In the genomic region with DNA sequence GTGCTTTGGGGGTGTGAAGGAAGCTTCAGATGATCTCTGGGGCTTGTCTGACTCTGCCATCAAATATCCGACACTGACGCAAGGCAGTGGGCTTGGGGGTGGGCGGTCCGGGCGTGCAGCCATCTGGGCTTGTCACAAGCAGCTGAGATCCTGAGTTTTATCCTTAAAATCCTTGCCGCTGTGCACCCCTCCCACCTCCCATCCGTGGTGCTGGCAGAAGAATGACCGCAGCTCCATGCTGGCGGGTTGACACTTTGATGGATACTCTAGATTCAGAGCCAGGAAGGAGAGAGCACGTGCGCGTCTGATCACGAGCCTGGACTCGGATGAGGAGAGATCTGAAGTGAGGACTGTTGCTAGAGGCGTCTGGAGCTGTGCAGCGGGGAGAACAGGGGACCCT, we compare ENCODE assay signal across 16 cellular contexts. TPM values are rescaled to one million over a fixed set of nuclear protein-coding genes. Genes with fewer than 3 reads are reported as not detected.
DNase-seq lines count a peak whose midpoint lies in the region; ATAC-seq, FAIRE-seq and TF ChIP-seq lines count a peak whose summit lies in the region.
"Had no signal": no experiment of that assay in that cellular context is flagged by ENCODE, and none has a peak within 500 bp of the region (broad histone marks: within the 10 kb centered on the region; RNA-seq: fewer than 3 reads in every experiment).

No MANE protein-coding gene starts in this region.

- DNase-seq in astrocyte (ENCODE audit: low read depth) = peak; percentile 84
- DNase-seq in globus pallidus (ENCODE audit: low spot score) = no peak
- DNase-seq in epidermal melanocyte (ENCODE audit: insufficient read length, low spot score) = no peak
- no peak for DNase-seq in activated CD4-positive, alpha-beta memory T cell treated with anti-CD3 and anti-CD28 coated beads, Interleukin-2, amount 10 ng/mL, durations not matched to agents 7 days and 5 days
- DNase-seq: activated CD4-positive, alpha-beta T cell treated with anti-CD3 and anti-CD28 coated beads, Interleukin-2, amount 10 ng/mL, durations not matched to agents 24 days and 14 days; C1 segment of cervical spinal cord; left lung; stimulated activated CD4-positive, alpha-beta T cell treated with anti-CD3 and anti-CD28 coated beads, Interleukin-15, amount 100 ng/mL, for 24 hours; T-helper 9 cell had no signal

- peaks cover 12% of the 10 kb centered on the region for H3K4me1 ChIP-seq in HEK293 (ENCODE audit: control insufficient read depth, insufficient read depth, low read length)
- H3K4me1 ChIP-seq in astrocyte (ENCODE audit: insufficient read depth, low read length) = peaks cover 55% of the 10 kb centered on the region
- H3K4me1 ChIP-seq in gastroesophageal sphincter = peaks cover 4 to 89% (median 45%) of the 10 kb centered on the region in 3 donors
- peaks cover 60% of the 10 kb centered on the region for H3K4me1 ChIP-seq in stomach smooth muscle (ENCODE audit: control insufficient read depth, insufficient read depth, low read length)

- H2AFZ ChIP-seq in astrocyte (ENCODE audit: low read depth, low read length) = no peak overlapping the region

- no peaks in the 10 kb centered on the region for H3K27me3 Mint-ChIP-seq in astrocyte (ENCODE audit: low read depth, unreplicated experiment)
- H3K27me3 Mint-ChIP-seq in activated CD4-positive, alpha-beta memory T cell treated with anti-CD3 and anti-CD28 coated beads, Interleukin-2, amount 10 ng/mL, durations not matched to agents 7 days and 5 days = no peaks in the 10 kb centered on the region
- H3K27me3 Mint-ChIP-seq: activated CD4-positive, alpha-beta T cell treated with anti-CD3 and anti-CD28 coated beads, Interleukin-2, amount 10 ng/mL, durations not matched to agents 24 days and 14 days; dendritic cell treated with granulocyte-macrophage colony-stimulating factor and Interleukin-4, amounts not matched to agents 40 ng/mL and 50 ng/mL, for 4 days had no signal

- TF ChIP-seq EP300 in gastroesophageal sphincter (IDR thresholded peaks at IDR 0.05) = no peak

- H3K27ac ChIP-seq in HEK293 (ENCODE audit: extremely low read depth, low read depth, low read length) (no peak overlapping the region), astrocyte (ENCODE audit: low read depth, low read length) (peak overlapping the region; percentile 14), gastroesophageal sphincter (peak overlapping the region in 3 of 4 donors; percentile 60 to 98 (median 85)), stomach smooth muscle (ENCODE audit: low read length) (no peak overlapping the region)
- H3K27ac ChIP-seq: left lung, prostate gland, SJSA1 had no signal

- H3K4me3 ChIP-seq in HEK293 (ENCODE audit: low read depth, low read length) (no peak overlapping the region), astrocyte (ENCODE audit: insufficient read depth, low read depth, low read length) (no peak overlapping the region), gastroesophageal sphincter (peak overlapping the region in 1 of 2 donors; percentile 99), stomach smooth muscle (ENCODE audit: low read length in 2 of 2) (peak overlapping the region; percentile 21 to 64)
- H3K4me3 ChIP-seq: left lung, prostate gland, SJSA1 had no signal

- no peak for TF ChIP-seq CTCF in HEK293 (tag by site-specific recombination; IDR thresholded peaks at IDR 0.05)
- TF ChIP-seq CTCF in astrocyte (IDR thresholded peaks at IDR 0.05; ENCODE audit: insufficient read depth, low read depth, low read length) = no peak
- TF ChIP-seq CTCF in gastroesophageal sphincter (IDR thresholded peaks at IDR 0.05) = no peak

- H3K9me3 ChIP-seq in HEK293 (ENCODE audit: control insufficient read depth, insufficient read depth, low read depth, low read length) (no peaks in the 10 kb centered on the region), astrocyte (ENCODE audit: insufficient read depth, low read depth, low read length) (no peaks in the 10 kb centered on the region), gastroesophageal sphincter (no peaks in the 10 kb centered on the region), stomach smooth muscle (ENCODE audit: control insufficient read depth in 2 of 2, low read length in 2 of 2) (no peaks in the 10 kb centered on the region)
- H3K9me3 ChIP-seq: left lung, prostate gland, SJSA1 had no signal

- H4K20me1 ChIP-seq in astrocyte (ENCODE audit: insufficient read depth, low read length) = peaks cover 65% of the 10 kb centered on the region

- peaks cover 34% of the 10 kb centered on the region for H3K4me1 Mint-ChIP-seq in astrocyte (ENCODE audit: low read depth, unreplicated experiment)
- H3K4me1 Mint-ChIP-seq in activated CD4-positive, alpha-beta memory T cell treated with anti-CD3 and anti-CD28 coated beads, Interleukin-2, amount 10 ng/mL, durations not matched to agents 7 days and 5 days = peaks cover 33% of the 10 kb centered on the region

- H3K27me3 ChIP-seq in astrocyte (ENCODE audit: insufficient read depth, low read length) (no peaks in the 10 kb centered on the region), gastroesophageal sphincter (no peaks in the 10 kb centered on the region), stomach smooth muscle (ENCODE audit: control insufficient read depth in 1 of 2, insufficient read depth in 2 of 2, low read length in 2 of 2) (no peaks in the 10 kb centered on the region)
- H3K27me3 ChIP-seq: left lung, SJSA1 had no signal

- no peak for TF ChIP-seq POLR2A in gastroesophageal sphincter (IDR thresholded peaks at IDR 0.05)

- FAIRE-seq in astrocyte (lab: Jason Lieb, UNC) = no peak

- POLR2A ChIA-PET in HEK293 (lab: Yijun Ruan, JAX) = interaction anchor here (1.4 kb wide), 1 partner anchor 14 kb away, joined by 3 read pairs; no protein-coding TSS in a partner anchor
- POLR2A ChIA-PET in activated CD4-positive, alpha-beta memory T cell treated with anti-CD3 and anti-CD28 coated beads, Interleukin-2, amount 10 ng/mL, durations not matched to agents 7 days and 5 days (lab: Charles Lee) = interaction anchor here (1.0 kb wide), 1 partner anchor 190 kb away, joined by 4 read pairs; the partner anchor contains the start of gene TRMT61A

- peaks cover 4% of the 10 kb centered on the region for H3K36me3 Mint-ChIP-seq in astrocyte (ENCODE audit: low read depth, unreplicated experiment)
- H3K36me3 Mint-ChIP-seq in activated CD4-positive, alpha-beta memory T cell treated with anti-CD3 and anti-CD28 coated beads, Interleukin-2, amount 10 ng/mL, durations not matched to agents 7 days and 5 days (ENCODE audit: low read depth) = peaks cover 9% of the 10 kb centered on the region

- H3K9ac ChIP-seq in astrocyte (ENCODE audit: low read length) (peak overlapping the region; percentile 15), stomach smooth muscle (ENCODE audit: low read length in 2 of 2) (no peak overlapping the region)

- CTCF ChIA-PET in HEK293 (lab: Yijun Ruan, JAX) = no interaction called here
- CTCF ChIA-PET in activated CD4-positive, alpha-beta memory T cell treated with anti-CD3 and anti-CD28 coated beads, Interleukin-2, amount 10 ng/mL, durations not matched to agents 7 days and 5 days (lab: Charles Lee) = no interaction called here

- H3K9me3 Mint-ChIP-seq in astrocyte (ENCODE audit: unreplicated experiment) = no peaks in the 10 kb centered on the region
- H3K9me3 Mint-ChIP-seq in activated CD4-positive, alpha-beta memory T cell treated with anti-CD3 and anti-CD28 coated beads, Interleukin-2, amount 10 ng/mL, durations not matched to agents 7 days and 5 days = no peaks in the 10 kb centered on the region
- H3K9me3 Mint-ChIP-seq: activated CD4-positive, alpha-beta T cell treated with anti-CD3 and anti-CD28 coated beads, Interleukin-2, amount 10 ng/mL, durations not matched to agents 24 days and 14 days; dendritic cell treated with granulocyte-macrophage colony-stimulating factor and Interleukin-4, amounts not matched to agents 40 ng/mL and 50 ng/mL, for 4 days had no signal

- H3K4me2 ChIP-seq in astrocyte (ENCODE audit: low read length) = peak overlapping the region; percentile 99

- H3K79me2 ChIP-seq in astrocyte (ENCODE audit: insufficient read depth, low read length) = peaks cover 83% of the 10 kb centered on the region

- ATAC-seq in gastroesophageal sphincter (no peak), HG02571 (IDR thresholded peaks at IDR 0.05; ENCODE audit: unreplicated experiment) (no peak)
- ATAC-seq: left lung had no signal

- peak overlapping the region; percentile 76 for H3K4me3 Mint-ChIP-seq in astrocyte (ENCODE audit: unreplicated experiment)
- H3K4me3 Mint-ChIP-seq in activated CD4-positive, alpha-beta memory T cell treated with anti-CD3 and anti-CD28 coated beads, Interleukin-2, amount 10 ng/mL, durations not matched to agents 7 days and 5 days = no peak overlapping the region
- H3K4me3 Mint-ChIP-seq: activated CD4-positive, alpha-beta T cell treated with anti-CD3 and anti-CD28 coated beads, Interleukin-2, amount 10 ng/mL, durations not matched to agents 24 days and 14 days; dendritic cell treated with granulocyte-macrophage colony-stimulating factor and Interleukin-4, amounts not matched to agents 40 ng/mL and 50 ng/mL, for 4 days had no signal

- H3K27ac Mint-ChIP-seq in astrocyte (ENCODE audit: unreplicated experiment) = no peak overlapping the region
- no peak overlapping the region for H3K27ac Mint-ChIP-seq in activated CD4-positive, alpha-beta memory T cell treated with anti-CD3 and anti-CD28 coated beads, Interleukin-2, amount 10 ng/mL, durations not matched to agents 7 days and 5 days
- H3K27ac Mint-ChIP-seq: activated CD4-positive, alpha-beta T cell treated with anti-CD3 and anti-CD28 coated beads, Interleukin-2, amount 10 ng/mL, durations not matched to agents 24 days and 14 days; dendritic cell treated with granulocyte-macrophage colony-stimulating factor and Interleukin-4, amounts not matched to agents 40 ng/mL and 50 ng/mL, for 4 days had no signal

- WGBS in gastroesophageal sphincter (ENCODE audit: low coverage in 1 of 2), 2 donors = 25% methylated on average over 5 of the region's 16 CpGs; no CpG with 5 or more reads in 1 of the 2 donors

- H3K36me3 ChIP-seq in HEK293 (ENCODE audit: control insufficient read depth in 2 of 2, insufficient read depth in 1 of 2, low read length in 2 of 2) (peaks cover 3 to 12% of the 10 kb centered on the region in 2 experiments; a peak in 2 of 3 replicates), astrocyte (ENCODE audit: insufficient read depth, low read length) (no peaks in the 10 kb centered on the region), gastroesophageal sphincter (no peaks in the 10 kb centered on the region), stomach smooth muscle (ENCODE audit: control insufficient read depth in 2 of 2, insufficient read depth in 2 of 2, low read length in 2 of 2) (no peaks in the 10 kb centered on the region)
- H3K36me3 ChIP-seq: left lung, prostate gland had no signal

TF ChIP-seq in HEK293, 187 proteins besides CTCF, POLR2A, EP300 and RAD21 (continues in another document):
- TF ChIP-seq GLI2 (tag by site-specific recombination; IDR thresholded peaks at IDR 0.05; ENCODE audit: borderline replicate concordance, low read depth) = no peak

RNA-seq across cellular contexts. Expression of gene ZFYVE21, which starts 3.0 kb away (rescaled TPM):
- total RNA-seq in astrocyte (41.7 and 42.0 TPM in 2 replicates), gastroesophageal sphincter (100 to 1,000 TPM; 128 to 268 (median 205) TPM)
- total RNA-seq in activated CD4-positive, alpha-beta memory T cell treated with anti-CD3 and anti-CD28 coated beads, Interleukin-2, amount 10 ng/mL, durations not matched to agents 7 days and 5 days = 10 to 100 TPM; 17.4 to 17.8 TPM

RNA-seq across cellular contexts. Expression of gene XRCC3, which starts 3.3 kb away (rescaled TPM):
- 2.3 and 5.2 TPM in 2 replicates for total RNA-seq in astrocyte
- total RNA-seq in gastroesophageal sphincter = 1 to 10 TPM; 1.2 to 7.8 (median 3.6) TPM
- 10 to 100 TPM; 35.9 to 39.6 TPM for total RNA-seq in activated CD4-positive, alpha-beta memory T cell treated with anti-CD3 and anti-CD28 coated beads, Interleukin-2, amount 10 ng/mL, durations not matched to agents 7 days and 5 days

Comparison
In these comparisons a context has a peak if more than half of its experiments do, and no peak if none do; other contexts are left out.
1. H3K27ac ChIP-seq: peak in astrocyte (single experiment) and gastroesophageal sphincter (3 of 4); none in HEK293 (single experiment) and stomach smooth muscle (single experiment).
2. H3K4me3 ChIP-seq: peak in stomach smooth muscle (2 of 2); none in HEK293 (single experiment) and astrocyte (single experiment).